In the genomic region with DNA sequence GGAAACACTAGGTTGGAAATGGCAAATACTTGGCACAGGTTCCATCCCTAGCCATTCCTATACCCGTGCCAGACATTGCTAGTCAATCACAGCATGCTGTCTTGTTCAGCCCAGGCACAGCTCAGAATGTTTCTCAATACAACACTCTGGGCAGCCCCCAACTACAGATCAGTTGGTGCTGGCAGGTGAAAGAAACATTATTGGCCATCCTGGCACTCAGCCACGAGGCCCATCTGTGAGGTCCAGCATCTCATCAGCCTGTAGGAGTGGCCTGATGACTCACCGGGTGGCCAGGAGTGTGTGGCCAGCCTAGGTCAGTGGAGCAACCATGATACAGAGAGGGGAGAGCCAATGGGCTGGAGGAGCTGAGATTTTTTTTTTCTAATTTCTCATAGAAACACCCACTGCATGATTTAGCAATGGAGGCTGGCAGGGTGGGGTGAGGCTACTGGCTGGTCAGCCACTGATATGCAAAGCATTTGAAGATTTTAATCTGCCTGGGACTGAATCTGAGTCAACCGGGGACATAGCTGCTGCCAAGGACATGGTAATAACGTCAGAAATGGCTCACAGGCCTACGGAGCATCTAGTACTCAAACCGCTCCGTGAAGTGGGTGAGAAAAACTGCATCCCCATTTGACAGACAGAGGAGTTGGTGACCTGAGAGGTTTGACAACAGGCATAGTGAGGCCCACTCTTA, we compare ENCODE assay signal across 8 cellular contexts. TPM values are rescaled to one million over a fixed set of nuclear protein-coding genes. Genes with fewer than 3 reads are reported as not detected.
DNase-seq lines count a peak whose midpoint lies in the region; ATAC-seq lines count a peak whose summit lies in the region.

No MANE protein-coding gene starts in this region.

- no peaks in the 10 kb centered on the region for H3K9me3 ChIP-seq in right cardiac atrium (ENCODE audit: control insufficient read depth, low read length)

- peaks cover 82% of the 10 kb centered on the region for H3K4me1 Mint-ChIP-seq in stimulated activated naive CD8-positive, alpha-beta T cell treated with anti-CD3 and anti-CD28 coated beads, Interleukin-15, amount 100 ng/mL, for 72 hours

- H3K27me3 ChIP-seq in right cardiac atrium (ENCODE audit: control insufficient read depth, insufficient read depth) = no peaks in the 10 kb centered on the region

- peak overlapping the region; percentile 72 for H3K27ac ChIP-seq in right cardiac atrium (ENCODE audit: low read length)

- peaks cover 10% of the 10 kb centered on the region for H3K4me1 ChIP-seq in right cardiac atrium (ENCODE audit: control insufficient read depth, insufficient read depth, low read length)

- no peak overlapping the region for H3K4me3 ChIP-seq in right cardiac atrium (ENCODE audit: low read length)

- intact Hi-C loops in right cardiac atrium (cut with DNase I) = no loop called here

- no peak overlapping the region for H3K4me3 Mint-ChIP-seq in stimulated activated naive CD8-positive, alpha-beta T cell treated with anti-CD3 and anti-CD28 coated beads, Interleukin-15, amount 100 ng/mL, for 72 hours

- no peak for ATAC-seq in stimulated activated naive CD8-positive, alpha-beta T cell treated with anti-CD3 and anti-CD28 coated beads, Interleukin-15, amount 100 ng/mL, for 72 hours
- ATAC-seq in stimulated activated naive CD8-positive, alpha-beta T cell treated with anti-CD3 and anti-CD28 coated beads, Interleukin-15, Interleukin-2, amounts not matched to agents 100 U/mL and 50 U/mL, for 24 hours = no peak
- ATAC-seq in right cardiac atrium (peak; percentile 65 to 83), GM19328 (IDR thresholded peaks at IDR 0.05; ENCODE audit: unreplicated experiment) (no peak)

- no peak for DNase-seq in stimulated activated naive CD8-positive, alpha-beta T cell treated with anti-CD3 and anti-CD28 coated beads, Interleukin-15, amount 100 ng/mL, for 72 hours
- no peak for DNase-seq in stimulated activated naive CD8-positive, alpha-beta T cell treated with anti-CD3 and anti-CD28 coated beads, Interleukin-15, Interleukin-2, amounts not matched to agents 100 U/mL and 50 U/mL, for 24 hours
- DNase-seq in amniotic stem cell (lab: John Stamatoyannopoulos, UW) = peak; percentile 79
- DNase-seq in right cardiac atrium = peak in 2 of 3 donors; percentile 58 to 72
- DNase-seq in activated gamma-delta T cell treated with Interleukin-2 at 50 U/mL for 16 hours = no peak
- DNase-seq in retina = no peak
- no peak for DNase-seq in GF-D8 (lab: John Stamatoyannopoulos, UW)

- WGBS in right cardiac atrium = 43% methylated on average over 8 of the region's 8 CpGs

- H3K9me3 Mint-ChIP-seq in stimulated activated naive CD8-positive, alpha-beta T cell treated with anti-CD3 and anti-CD28 coated beads, Interleukin-15, amount 100 ng/mL, for 72 hours = peaks cover 0 to 7% of the 10 kb centered on the region in 2 donors

- H3K27ac Mint-ChIP-seq in stimulated activated naive CD8-positive, alpha-beta T cell treated with anti-CD3 and anti-CD28 coated beads, Interleukin-15, amount 100 ng/mL, for 72 hours = peak overlapping the region; percentile 39 to 47

- H3K27me3 Mint-ChIP-seq in stimulated activated naive CD8-positive, alpha-beta T cell treated with anti-CD3 and anti-CD28 coated beads, Interleukin-15, amount 100 ng/mL, for 72 hours = no peaks in the 10 kb centered on the region

RNA-seq across cellular contexts. Expression of a gene that starts 5.4 kb away (rescaled TPM):
- 100 to 1,000 TPM in 3 of 4 donors, 10 to 100 TPM in 1; 74.5 to 184 (median 123) TPM for total RNA-seq in right cardiac atrium
- polyA plus RNA-seq in right cardiac atrium = 96.3 TPM

Comparison
In these comparisons a context has a peak if more than half of its experiments do, and no peak if none do; other contexts are left out.
1. ATAC-seq: peak in right cardiac atrium (2 of 2); none in stimulated activated naive CD8-positive, alpha-beta T cell treated with anti-CD3 and anti-CD28 coated beads, Interleukin-15, amount 100 ng/mL, for 72 hours (single experiment), stimulated activated naive CD8-positive, alpha-beta T cell treated with anti-CD3 and anti-CD28 coated beads, Interleukin-15, Interleukin-2, amounts not matched to agents 100 U/mL and 50 U/mL, for 24 hours (single experiment) and GM19328 (single experiment).
2. DNase-seq: peak in amniotic stem cell (single experiment) and right cardiac atrium (2 of 3); none in stimulated activated naive CD8-positive, alpha-beta T cell treated with anti-CD3 and anti-CD28 coated beads, Interleukin-15, amount 100 ng/mL, for 72 hours (0 of 2), stimulated activated naive CD8-positive, alpha-beta T cell treated with anti-CD3 and anti-CD28 coated beads, Interleukin-15, Interleukin-2, amounts not matched to agents 100 U/mL and 50 U/mL, for 24 hours (single experiment), activated gamma-delta T cell treated with Interleukin-2 at 50 U/mL for 16 hours (single experiment), retina (single experiment) and GF-D8 (single experiment).